ENCODE assay signal across 8 cellular contexts in the genomic region with DNA sequence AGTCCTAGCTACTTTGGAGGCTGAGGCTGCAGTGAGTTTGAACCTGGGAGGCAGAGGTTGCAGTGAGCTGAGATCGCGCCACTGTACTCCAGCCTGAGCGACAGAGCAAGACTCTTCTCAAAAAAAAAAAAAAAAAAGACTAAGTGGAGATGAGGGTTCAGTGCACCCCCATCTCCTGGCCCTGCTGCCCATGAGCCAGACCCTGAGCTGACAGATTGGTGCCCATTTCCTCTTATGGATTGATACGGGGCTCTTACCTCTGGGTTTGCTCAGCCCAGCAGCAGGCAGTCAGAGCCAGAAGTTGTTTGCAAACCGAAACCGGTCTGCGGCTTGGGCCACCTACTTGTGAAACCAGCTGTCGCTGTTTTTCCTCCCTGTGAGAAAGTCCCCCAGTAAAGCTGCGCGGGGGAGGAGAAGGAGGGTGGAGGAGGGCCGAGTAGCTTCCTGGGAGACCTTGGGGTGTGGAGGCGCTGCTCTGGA. TPM values are rescaled to one million over a fixed set of nuclear protein-coding genes. Genes with fewer than 3 reads are reported as not detected.
DNase-seq lines count a peak whose midpoint lies in the region; ATAC-seq and TF ChIP-seq lines count a peak whose summit lies in the region.

No MANE protein-coding gene starts in this region.

- H3K27me3 ChIP-seq in HUES64 (ENCODE audit: insufficient read depth, low read length) (no peaks in the 10 kb centered on the region), hepatocyte (peaks cover 10% of the 10 kb centered on the region), skeletal muscle tissue (ENCODE audit: control insufficient read depth in 3 of 3, insufficient read depth in 3 of 3, low read length in 3 of 3) (no peaks in the 10 kb centered on the region)

- no peaks in the 10 kb centered on the region for H3K9me3 ChIP-seq in HUES64 (ENCODE audit: insufficient read depth, low read depth, low read length)
- H3K9me3 ChIP-seq in hepatocyte (ENCODE audit: low read depth): no peaks in the 10 kb centered on the region
- no peaks in the 10 kb centered on the region for H3K9me3 ChIP-seq in skeletal muscle tissue (ENCODE audit: control insufficient read depth in 3 of 3, low read length in 3 of 3)

- ATAC-seq in GM21390 (IDR thresholded peaks at IDR 0.05; ENCODE audit: unreplicated experiment) (peak; percentile 89), SK-N-SH treated with all-trans-retinoic acid at 6 μM for 48 hours (peak; percentile 55)

- H2AFZ ChIP-seq in hepatocyte: no peak overlapping the region

- H3K4me1 ChIP-seq in HUES64 (ENCODE audit: insufficient read depth, low read length) (0 out of 2 replicates have a peak, but pooled peaks cover 3% of the 10 kb centered on the region), hepatocyte (ENCODE audit: insufficient read depth) (no peaks in the 10 kb centered on the region), skeletal muscle tissue (ENCODE audit: control insufficient read depth in 3 of 3, insufficient read depth in 3 of 3, low read length in 3 of 3) (peaks cover 19 to 29% (median 28%) of the 10 kb centered on the region in 3 donors)

- H3K36me3 ChIP-seq in HUES64 (ENCODE audit: insufficient read depth, low read length): no peaks in the 10 kb centered on the region
- H3K36me3 ChIP-seq in hepatocyte (replicated peaks; ENCODE audit: insufficient read depth, low read depth): no peaks in the 10 kb centered on the region
- H3K36me3 ChIP-seq in skeletal muscle tissue (ENCODE audit: control insufficient read depth in 3 of 3, insufficient read depth in 3 of 3, low read length in 3 of 3): no peaks in the 10 kb centered on the region

- no peak overlapping the region for H3K27ac ChIP-seq in HUES64 (ENCODE audit: low read depth, low read length)
- H3K27ac ChIP-seq in hepatocyte: no peak overlapping the region
- peak overlapping the region; percentile 58 for H3K27ac ChIP-seq in skeletal muscle tissue (ENCODE audit: low read depth, low read length)

- peaks cover 48% of the 10 kb centered on the region for H3K4me1 Mint-ChIP-seq in activated naive CD8-positive, alpha-beta T cell (ENCODE audit: low read depth)

- peak overlapping the region; percentile 74 for H3K4me3 Mint-ChIP-seq in activated naive CD8-positive, alpha-beta T cell

- DNase-seq in DMS 273 treated with DMSO at 0.1 percent for 48 hours (lab: John Stamatoyannopoulos, UW) (peak; percentile 98), hepatocyte (ENCODE audit: low spot score) (peak; percentile 75), NCI-H1930 (lab: John Stamatoyannopoulos, UW) (no peak)

- no peak for TF ChIP-seq CTCF in hepatocyte (IDR thresholded peaks at IDR 0.05; ENCODE audit: poor library complexity)

- peak overlapping the region; percentile 68 for H3K4me2 ChIP-seq in hepatocyte

- H3K27me3 Mint-ChIP-seq in activated naive CD8-positive, alpha-beta T cell: no peaks in the 10 kb centered on the region

- H3K79me2 ChIP-seq in hepatocyte: no peaks in the 10 kb centered on the region

- H4K20me1 ChIP-seq in hepatocyte (ENCODE audit: insufficient read depth, poor library complexity, severe bottlenecking): no peaks in the 10 kb centered on the region

- 56% methylated on average over 11 of the region's 12 CpGs for WGBS in HUES64
- WGBS in hepatocyte (ENCODE audit: low lambda C conversion rate, missing lambda C conversion rate): 38% methylated on average over 12 of the region's 12 CpGs

- H3K9me2 ChIP-seq in hepatocyte (replicated peaks; ENCODE audit: insufficient read depth): no peaks in the 10 kb centered on the region

- peak overlapping the region; percentile 91 for H3K27ac Mint-ChIP-seq in activated naive CD8-positive, alpha-beta T cell

- H3K36me3 Mint-ChIP-seq in activated naive CD8-positive, alpha-beta T cell: no peaks in the 10 kb centered on the region

- no peaks in the 10 kb centered on the region for H3K9me3 Mint-ChIP-seq in activated naive CD8-positive, alpha-beta T cell (ENCODE audit: low read depth)

- peak overlapping the region; percentile 30; the same call in 1 of the 2 replicates for H3K9ac ChIP-seq in HUES64 (ENCODE audit: low read depth, low read length)
- peak overlapping the region; percentile 68 to 85 (median 74) for H3K9ac ChIP-seq in skeletal muscle tissue (ENCODE audit: low read depth in 1 of 3, low read length in 3 of 3)

- no peak overlapping the region for H3K4me3 ChIP-seq in HUES64 (ENCODE audit: low read length)
- H3K4me3 ChIP-seq in hepatocyte: no peak overlapping the region
- peak overlapping the region; percentile 65 to 79 (median 74) for H3K4me3 ChIP-seq in skeletal muscle tissue (ENCODE audit: low read length in 3 of 3)

TF ChIP-seq in SK-N-SH treated with all-trans-retinoic acid at 6 μM for 48 hours, 23 proteins besides CTCF, POLR2A, EP300 and RAD21:
- no peak for TF ChIP-seq SNAI2 (CRISPR knock-in tag; IDR thresholded peaks at IDR 0.05)
- no peak for TF ChIP-seq ZFP30 (CRISPR knock-in tag; IDR thresholded peaks at IDR 0.05)
- no peak for TF ChIP-seq RARB (CRISPR knock-in tag; IDR thresholded peaks at IDR 0.05)
- TF ChIP-seq, protein P1, sequence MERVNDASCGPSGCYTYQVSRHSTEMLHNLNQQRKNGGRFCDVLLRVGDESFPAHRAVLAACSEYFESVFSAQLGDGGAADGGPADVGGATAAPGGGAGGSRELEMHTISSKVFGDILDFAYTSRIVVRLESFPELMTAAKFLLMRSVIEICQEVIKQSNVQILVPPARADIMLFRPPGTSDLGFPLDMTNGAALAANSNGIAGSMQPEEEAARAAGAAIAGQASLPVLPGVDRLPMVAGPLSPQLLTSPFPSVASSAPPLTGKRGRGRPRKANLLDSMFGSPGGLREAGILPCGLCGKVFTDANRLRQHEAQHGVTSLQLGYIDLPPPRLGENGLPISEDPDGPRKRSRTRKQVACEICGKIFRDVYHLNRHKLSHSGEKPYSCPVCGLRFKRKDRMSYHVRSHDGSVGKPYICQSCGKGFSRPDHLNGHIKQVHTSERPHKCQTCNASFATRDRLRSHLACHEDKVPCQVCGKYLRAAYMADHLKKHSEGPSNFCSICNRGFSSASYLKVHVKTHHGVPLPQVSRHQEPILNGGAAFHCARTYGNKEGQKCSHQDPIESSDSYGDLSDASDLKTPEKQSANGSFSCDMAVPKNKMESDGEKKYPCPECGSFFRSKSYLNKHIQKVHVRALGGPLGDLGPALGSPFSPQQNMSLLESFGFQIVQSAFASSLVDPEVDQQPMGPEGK (CRISPR knock-in tag; IDR thresholded peaks at IDR 0.05; ENCODE audit: borderline replicate concordance): no peak
TF ChIP-seq in SK-N-SH treated with all-trans-retinoic acid at 6 μM for 48 hours: peak in this region for 0.

RNA-seq across cellular contexts. Expression of a gene that starts 36.9 kb away (rescaled TPM):
- 2.0 TPM for polyA plus RNA-seq in HUES64 (2013, experiment 1 of 2)
- polyA plus RNA-seq in HUES64 (2013, experiment 2 of 2): 3.6 TPM
- total RNA-seq in hepatocyte (4.5 and 5.5 TPM in 2 replicates), skeletal muscle tissue (5.7 TPM)
- polyA plus RNA-seq in hepatocyte: 3.9 and 7.4 TPM in 2 replicates

RNA-seq across cellular contexts. Expression of a gene that starts 41.9 kb away (rescaled TPM):
- polyA plus RNA-seq in HUES64 (2013, experiment 1 of 2): not detected
- polyA plus RNA-seq in HUES64 (2013, experiment 2 of 2): not detected
- not detected in 2 replicates for total RNA-seq in hepatocyte
- polyA plus RNA-seq in hepatocyte: not detected in 2 replicates
- 0.52 TPM for total RNA-seq in skeletal muscle tissue

RNA-seq across cellular contexts. Expression of a gene that starts 52.7 kb away (rescaled TPM):
- 3.8 TPM for polyA plus RNA-seq in HUES64 (2013, experiment 1 of 2)
- 4.2 TPM for polyA plus RNA-seq in HUES64 (2013, experiment 2 of 2)
- total RNA-seq in hepatocyte (5.5 and 9.7 TPM in 2 replicates), skeletal muscle tissue (3.7 TPM)
- polyA plus RNA-seq in hepatocyte: 10.3 and 11.1 TPM in 2 replicates

Comparison
In these comparisons a context has a peak if more than half of its experiments do, and no peak if none do; other contexts are left out.
1. DNase-seq: peak in DMS 273 treated with DMSO at 0.1 percent for 48 hours (single experiment) and hepatocyte (single experiment); none in NCI-H1930 (0 of 2).
2. H3K4me3 ChIP-seq: peak in skeletal muscle tissue (3 of 3); none in HUES64 (single experiment) and hepatocyte (single experiment).